Comparison of ENCODE assay signal across 22 cellular contexts in genomic region chr1:205714906-205715246, GRCh38. TPM values are rescaled to one million over a fixed set of nuclear protein-coding genes. Genes with fewer than 3 reads are reported as not detected.
A peak's percentile ranks its signal among the peaks of the same experiment; 100 is the strongest.
DNase-seq lines count a peak whose midpoint lies in the region; ATAC-seq and TF ChIP-seq lines count a peak whose summit lies in the region.
"Had no signal": no experiment of that assay in that cellular context is flagged by ENCODE, and none has a peak within 500 bp of the region (broad histone marks: within the 10 kb centered on the region; RNA-seq: fewer than 3 reads in every experiment).

No MANE protein-coding gene starts in this region.

- WGBS in heart right ventricle, 2 donors: 80 to 85% methylated on average over 4 of the region's 4 CpGs

- H3K36me3 Mint-ChIP-seq in activated naive CD8-positive, alpha-beta T cell: peaks cover 9% of the 10 kb centered on the region
- peaks cover 45% of the 10 kb centered on the region for H3K36me3 Mint-ChIP-seq in activated naive CD8-positive, alpha-beta T cell treated with anti-CD3 and anti-CD28 coated beads, Interleukin-2, amount 50 U/mL, for 24 hours (ENCODE audit: low read depth)
- H3K36me3 Mint-ChIP-seq in activated naive CD8-positive, alpha-beta T cell treated with anti-CD3 and anti-CD28 coated beads for 36 hours: peaks cover 38% of the 10 kb centered on the region
- H3K36me3 Mint-ChIP-seq in naive B cell: peaks cover 17 to 24% of the 10 kb centered on the region in 2 donors

- no peak for ATAC-seq in activated naive CD8-positive, alpha-beta T cell treated with anti-CD3 and anti-CD28 coated beads, Interleukin-2, amount 50 U/mL, for 24 hours
- no peak for ATAC-seq in naive B cell (ENCODE audit: low read depth in 2 of 2)
- ATAC-seq in GM18873 (IDR thresholded peaks at IDR 0.05; ENCODE audit: low FRiP score, unreplicated experiment): no peak
- no peak for ATAC-seq in heart right ventricle
- ATAC-seq: stimulated activated naive CD8-positive, alpha-beta T cell treated with anti-CD3 and anti-CD28 coated beads, Interleukin-15, Interleukin-2, amounts not matched to agents 100 U/mL and 50 U/mL, for 24 hours had no signal

- peaks cover 0 to 19% (median 9%) of the 10 kb centered on the region in 9 donors for H3K4me1 ChIP-seq in heart right ventricle
- H3K4me1 ChIP-seq: upper lobe of left lung had no signal

- no peaks in the 10 kb centered on the region for H3K27me3 Mint-ChIP-seq in activated naive CD8-positive, alpha-beta T cell
- H3K27me3 Mint-ChIP-seq in activated naive CD8-positive, alpha-beta T cell treated with anti-CD3 and anti-CD28 coated beads, Interleukin-2, amount 50 U/mL, for 24 hours: no peaks in the 10 kb centered on the region
- H3K27me3 Mint-ChIP-seq in activated naive CD8-positive, alpha-beta T cell treated with anti-CD3 and anti-CD28 coated beads for 36 hours: no peaks in the 10 kb centered on the region
- H3K27me3 Mint-ChIP-seq in naive B cell: no peaks in the 10 kb centered on the region
- H3K27me3 Mint-ChIP-seq: activated CD4-positive, alpha-beta T cell treated with anti-CD3 and anti-CD28 coated beads, Interleukin-2, amount 10 ng/mL, durations not matched to agents 7 days and 5 days; CD4-positive, alpha-beta memory T cell had no signal

- H3K27ac Mint-ChIP-seq in activated naive CD8-positive, alpha-beta T cell: peak overlapping the region; percentile 46
- H3K27ac Mint-ChIP-seq in activated naive CD8-positive, alpha-beta T cell treated with anti-CD3 and anti-CD28 coated beads, Interleukin-2, amount 50 U/mL, for 24 hours: no peak overlapping the region
- peak overlapping the region; percentile 22 for H3K27ac Mint-ChIP-seq in activated naive CD8-positive, alpha-beta T cell treated with anti-CD3 and anti-CD28 coated beads for 36 hours
- H3K27ac Mint-ChIP-seq in naive B cell: peak overlapping the region in 4 of 6 donors; percentile 48 to 77 (median 54)
- H3K27ac Mint-ChIP-seq: activated CD4-positive, alpha-beta T cell treated with anti-CD3 and anti-CD28 coated beads, Interleukin-2, amount 10 ng/mL, durations not matched to agents 7 days and 5 days had no signal

- intact Hi-C loops in heart right ventricle (cut with DNase I): loop anchor here in 3 of 10 donors (5.0 to 10.0 kb wide), 3 partner anchors 43 to 123 kb away; no protein-coding TSS in a partner anchor

- no peak overlapping the region for H3K4me3 Mint-ChIP-seq in activated naive CD8-positive, alpha-beta T cell
- H3K4me3 Mint-ChIP-seq in activated naive CD8-positive, alpha-beta T cell treated with anti-CD3 and anti-CD28 coated beads, Interleukin-2, amount 50 U/mL, for 24 hours: no peak overlapping the region
- H3K4me3 Mint-ChIP-seq in activated naive CD8-positive, alpha-beta T cell treated with anti-CD3 and anti-CD28 coated beads for 36 hours: no peak overlapping the region
- H3K4me3 Mint-ChIP-seq in naive B cell: no peak overlapping the region
- H3K4me3 Mint-ChIP-seq: activated CD4-positive, alpha-beta T cell treated with anti-CD3 and anti-CD28 coated beads, Interleukin-2, amount 10 ng/mL, durations not matched to agents 7 days and 5 days; CD4-positive, alpha-beta memory T cell had no signal

- no peaks in the 10 kb centered on the region for H3K27me3 ChIP-seq in heart right ventricle
- H3K27me3 ChIP-seq: heart left ventricle, upper lobe of left lung had no signal

- H3K36me3 ChIP-seq in heart right ventricle: peaks cover 0 to 78% (median 47%) of the 10 kb centered on the region in 9 donors

- no peak for TF ChIP-seq CTCF in heart right ventricle (IDR thresholded peaks at IDR 0.05)

- H3K9me3 ChIP-seq in heart right ventricle: no peaks in the 10 kb centered on the region
- H3K9me3 ChIP-seq: heart left ventricle, upper lobe of left lung had no signal

- DNase-seq in activated naive CD8-positive, alpha-beta T cell treated with anti-CD3 and anti-CD28 coated beads, Interleukin-2, amount 50 U/mL, for 24 hours: no peak
- no peak for DNase-seq in activated naive CD8-positive, alpha-beta T cell treated with anti-CD3 and anti-CD28 coated beads for 36 hours
- DNase-seq in naive B cell: no peak
- DNase-seq in heart right ventricle: no peak
- DNase-seq in midbrain (lab: John Stamatoyannopoulos, UW): no peak
- DNase-seq: activated CD4-positive, alpha-beta T cell treated with anti-CD3 and anti-CD28 coated beads, Interleukin-2, amount 10 ng/mL, durations not matched to agents 7 days and 5 days; activated T-cell treated with anti-CD3 and anti-CD28 coated beads, Interleukin-2, amount 50 U/mL, for 1 hour; CD4-positive, alpha-beta memory T cell; central memory CD4-positive, alpha-beta T cell; effector CD4-positive, alpha-beta T cell; H7; heart left ventricle; KBM-7; NCI-H2081 treated with DMSO at 0.1 percent for 48 hours; retina; stimulated activated CD4-positive, alpha-beta T cell treated with anti-CD3 and anti-CD28 coated beads, Interleukin-15, amount 100 ng/mL, for 24 hours; stimulated activated naive CD8-positive, alpha-beta T cell treated with anti-CD3 and anti-CD28 coated beads, Interleukin-15, Interleukin-2, amounts not matched to agents 100 U/mL and 50 U/mL, for 24 hours had no signal

- H3K4me3 ChIP-seq in heart right ventricle: no peak overlapping the region
- H3K4me3 ChIP-seq: heart left ventricle, lung, upper lobe of left lung had no signal

- peaks cover 26% of the 10 kb centered on the region for H3K4me1 Mint-ChIP-seq in activated naive CD8-positive, alpha-beta T cell (ENCODE audit: low read depth)
- H3K4me1 Mint-ChIP-seq in activated naive CD8-positive, alpha-beta T cell treated with anti-CD3 and anti-CD28 coated beads, Interleukin-2, amount 50 U/mL, for 24 hours: peaks cover 33% of the 10 kb centered on the region
- peaks cover 36% of the 10 kb centered on the region for H3K4me1 Mint-ChIP-seq in activated naive CD8-positive, alpha-beta T cell treated with anti-CD3 and anti-CD28 coated beads for 36 hours
- peaks cover 13 to 17% (median 17%) of the 10 kb centered on the region in 3 donors for H3K4me1 Mint-ChIP-seq in naive B cell

- no peaks in the 10 kb centered on the region for H3K9me3 Mint-ChIP-seq in activated naive CD8-positive, alpha-beta T cell (ENCODE audit: low read depth)
- no peaks in the 10 kb centered on the region for H3K9me3 Mint-ChIP-seq in activated naive CD8-positive, alpha-beta T cell treated with anti-CD3 and anti-CD28 coated beads, Interleukin-2, amount 50 U/mL, for 24 hours
- H3K9me3 Mint-ChIP-seq in activated naive CD8-positive, alpha-beta T cell treated with anti-CD3 and anti-CD28 coated beads for 36 hours: no peaks in the 10 kb centered on the region
- H3K9me3 Mint-ChIP-seq in naive B cell: no peaks in the 10 kb centered on the region
- H3K9me3 Mint-ChIP-seq: activated CD4-positive, alpha-beta T cell treated with anti-CD3 and anti-CD28 coated beads, Interleukin-2, amount 10 ng/mL, durations not matched to agents 7 days and 5 days; CD4-positive, alpha-beta memory T cell had no signal

- peak overlapping the region; percentile 11 for H3K27ac ChIP-seq in temporal lobe (ENCODE audit: low read depth, low read length)
- no peak overlapping the region for H3K27ac ChIP-seq in heart right ventricle
- H3K27ac ChIP-seq: heart left ventricle, upper lobe of left lung had no signal

RNA-seq across cellular contexts. Expression of gene SLC45A3, which starts 34.6 kb away (rescaled TPM):
- total RNA-seq in activated naive CD8-positive, alpha-beta T cell treated with anti-CD3 and anti-CD28 coated beads for 36 hours: under 1 TPM; 0.44 to 0.45 TPM
- polyA plus RNA-seq in naive B cell (ENCODE audit: low read depth in 6 of 6) (1 to 10 TPM in 5 of 6 donors, under 1 TPM in 1; 0.96 to 5.4 (median 4.0) TPM), heart right ventricle (1 to 10 TPM; 1.8 to 4.5 TPM)
- total RNA-seq in temporal lobe (1.2 TPM), heart right ventricle (1 to 10 TPM; 1.4 to 7.9 (median 2.2) TPM)
- polyA plus RNA-seq: CD4-positive, alpha-beta memory T cell had no signal

RNA-seq across cellular contexts. Expression of gene NUCKS1, which starts 35.1 kb away (rescaled TPM):
- 100 to 1,000 TPM; 174 TPM for total RNA-seq in activated naive CD8-positive, alpha-beta T cell treated with anti-CD3 and anti-CD28 coated beads for 36 hours
- 10 to 100 TPM in 5 of 6 donors, 1 to 10 TPM in 1; 4.9 to 18.9 (median 16.2) TPM for polyA plus RNA-seq in naive B cell (ENCODE audit: low read depth in 6 of 6)
- total RNA-seq in temporal lobe: 162 TPM
- total RNA-seq in heart right ventricle: 100 to 1,000 TPM; 174 to 245 (median 211) TPM
- polyA plus RNA-seq in heart right ventricle: 100 to 1,000 TPM in 1 of 2 donors, 10 to 100 TPM in 1; 31.8 to 107 TPM
